11 cellular contexts compared by ENCODE assay signal in the genomic region with DNA sequence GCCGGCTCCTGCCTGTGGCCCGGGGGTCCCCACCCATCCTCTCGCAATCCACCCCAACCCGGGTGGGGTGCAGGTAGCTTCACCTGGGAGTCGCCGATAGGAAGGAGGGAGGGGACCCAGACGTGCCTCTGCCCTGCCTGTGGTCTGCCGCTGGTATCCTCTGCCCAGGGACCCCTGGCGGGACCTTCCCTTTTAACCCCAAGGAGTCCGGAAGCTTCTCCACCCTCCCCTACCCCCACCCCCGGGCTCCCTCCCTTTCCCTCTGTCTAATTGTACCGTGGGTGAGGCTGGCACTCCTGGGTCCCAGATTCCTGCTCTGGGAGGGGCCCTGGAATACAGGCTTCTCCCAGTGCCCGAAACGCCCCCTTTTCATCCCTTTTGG. TPM values are rescaled to one million over a fixed set of nuclear protein-coding genes. Genes with fewer than 3 reads are reported as not detected.
A peak's percentile ranks its signal among the peaks of the same experiment; 100 is the strongest.
DNase-seq lines count a peak whose midpoint lies in the region; ATAC-seq and TF ChIP-seq lines count a peak whose summit lies in the region.
"Had no signal": no experiment of that assay in that cellular context is flagged by ENCODE, and none has a peak within 500 bp of the region (broad histone marks: within the 10 kb centered on the region; RNA-seq: fewer than 3 reads in every experiment).

Gene KLK10 (minus strand): TSS at position 166 of the 382 bp plus-strand sequence. CDS start 579 bp downstream, outside the sequence.

- peak within 1 kb of the TSS; percentile 44; the same call in 1 of the 2 replicates for H3K4me2 ChIP-seq in SK-N-SH

- H3K27ac ChIP-seq in SK-N-SH (ENCODE audit: low read depth in 2 of 2, low read length in 1 of 2): no peak within 1 kb of the TSS

- H3K9ac ChIP-seq in SK-N-SH: no peak within 1 kb of the TSS

- H3K4me1 Mint-ChIP-seq in activated naive CD8-positive, alpha-beta T cell treated with anti-CD3 and anti-CD28 coated beads, Interleukin-2, amount 10 ng/mL, durations not matched to agents 7 days and 5 days: peaks cover 19% of the 10 kb centered on the region
- H3K4me1 Mint-ChIP-seq in immature natural killer cell: peaks cover 20 to 30% of the 10 kb centered on the region in 2 donors
- peaks cover 26% of the 10 kb centered on the region for H3K4me1 Mint-ChIP-seq in stimulated activated memory B cell treated with anti-CD40 and anti-IgM and Interleukin-4, amounts not matched to agents 10 μg/mL and 1 μg/mL and 100 μg/mL, for 72 hours

- no peaks in the 10 kb centered on the region for H3K4me1 ChIP-seq in SK-N-SH (ENCODE audit: control insufficient read depth in 1 of 2, insufficient read depth in 2 of 2, low read depth in 1 of 2, low read length in 1 of 2)

- H3K4me3 Mint-ChIP-seq in activated naive CD8-positive, alpha-beta T cell treated with anti-CD3 and anti-CD28 coated beads, Interleukin-2, amount 10 ng/mL, durations not matched to agents 7 days and 5 days: peak within 1 kb of the TSS; percentile 72
- peak within 1 kb of the TSS; percentile 75 to 91 (median 86) for H3K4me3 Mint-ChIP-seq in immature natural killer cell
- peak within 1 kb of the TSS; percentile 24 for H3K4me3 Mint-ChIP-seq in stimulated activated memory B cell treated with anti-CD40 and anti-IgM and Interleukin-4, amounts not matched to agents 10 μg/mL and 1 μg/mL and 100 μg/mL, for 72 hours

- POLR2A ChIA-PET in SK-N-SH (lab: Yijun Ruan, JAX): no interaction called here
- POLR2A ChIA-PET in activated naive CD8-positive, alpha-beta T cell treated with anti-CD3 and anti-CD28 coated beads, Interleukin-2, amount 10 ng/mL, durations not matched to agents 7 days and 5 days (lab: Charles Lee): interaction anchor here (1.0 kb wide), 1 partner anchor 8 kb away, joined by 3 read pairs; no protein-coding TSS in a partner anchor

- H3K27me3 ChIP-seq in SK-N-SH (ENCODE audit: insufficient read depth): peaks cover 76% of the 10 kb centered on the region

- no peak within 1 kb of the TSS for H3K27ac Mint-ChIP-seq in activated naive CD8-positive, alpha-beta T cell treated with anti-CD3 and anti-CD28 coated beads, Interleukin-2, amount 10 ng/mL, durations not matched to agents 7 days and 5 days
- H3K27ac Mint-ChIP-seq in immature natural killer cell: no peak within 1 kb of the TSS
- peak within 1 kb of the TSS; percentile 50 for H3K27ac Mint-ChIP-seq in stimulated activated memory B cell treated with anti-CD40 and anti-IgM and Interleukin-4, amounts not matched to agents 10 μg/mL and 1 μg/mL and 100 μg/mL, for 72 hours

- H3K79me2 ChIP-seq in SK-N-SH (ENCODE audit: insufficient read depth): no peaks in the 10 kb centered on the region

- no peaks in the 10 kb centered on the region for H3K9me3 Mint-ChIP-seq in activated naive CD8-positive, alpha-beta T cell treated with anti-CD3 and anti-CD28 coated beads, Interleukin-2, amount 10 ng/mL, durations not matched to agents 7 days and 5 days
- H3K9me3 Mint-ChIP-seq in immature natural killer cell: peaks cover 0 to 3% (median 0%) of the 10 kb centered on the region in 6 donors
- peaks cover 16% of the 10 kb centered on the region for H3K9me3 Mint-ChIP-seq in stimulated activated memory B cell treated with anti-CD40 and anti-IgM and Interleukin-4, amounts not matched to agents 10 μg/mL and 1 μg/mL and 100 μg/mL, for 72 hours

- H2AFZ ChIP-seq in SK-N-SH (ENCODE audit: low read depth): no peak within 1 kb of the TSS

- TF ChIP-seq EP300 in SK-N-SH (IDR thresholded peaks at IDR 0.05; ENCODE audit: borderline replicate concordance in 1 of 2, low read depth in 1 of 2, low read length in 1 of 2): no peak

- H3K36me3 Mint-ChIP-seq in activated naive CD8-positive, alpha-beta T cell treated with anti-CD3 and anti-CD28 coated beads, Interleukin-2, amount 10 ng/mL, durations not matched to agents 7 days and 5 days: no peaks in the 10 kb centered on the region
- H3K36me3 Mint-ChIP-seq in immature natural killer cell: peaks cover 0 to 4% (median 3%) of the 10 kb centered on the region in 3 donors
- peaks cover 18% of the 10 kb centered on the region for H3K36me3 Mint-ChIP-seq in stimulated activated memory B cell treated with anti-CD40 and anti-IgM and Interleukin-4, amounts not matched to agents 10 μg/mL and 1 μg/mL and 100 μg/mL, for 72 hours

- 2% methylated on average over 11 of the region's 14 CpGs for WGBS in SK-N-SH (ENCODE audit: low lambda C conversion rate)

- no peaks in the 10 kb centered on the region for H3K9me2 ChIP-seq in SK-N-SH

- H3K27me3 Mint-ChIP-seq in activated naive CD8-positive, alpha-beta T cell treated with anti-CD3 and anti-CD28 coated beads, Interleukin-2, amount 10 ng/mL, durations not matched to agents 7 days and 5 days: peaks cover 64% of the 10 kb centered on the region
- H3K27me3 Mint-ChIP-seq in immature natural killer cell (ENCODE audit: low read depth in 3 of 3): peaks cover 20 to 26% (median 22%) of the 10 kb centered on the region in 3 donors
- H3K27me3 Mint-ChIP-seq in stimulated activated memory B cell treated with anti-CD40 and anti-IgM and Interleukin-4, amounts not matched to agents 10 μg/mL and 1 μg/mL and 100 μg/mL, for 72 hours: peaks cover 82% of the 10 kb centered on the region

- no peak for DNase-seq in SK-N-SH
- DNase-seq in activated naive CD8-positive, alpha-beta T cell treated with anti-CD3 and anti-CD28 coated beads, Interleukin-2, amount 10 ng/mL, durations not matched to agents 7 days and 5 days: no peak
- DNase-seq in immature natural killer cell: no peak
- DNase-seq in amygdala (lab: John Stamatoyannopoulos, UW): no peak
- DNase-seq in hippocampal formation (lab: John Stamatoyannopoulos, UW): no peak
- DNase-seq: 8988T; central memory CD4-positive, alpha-beta T cell had no signal

- TF ChIP-seq CTCF in SK-N-SH (IDR thresholded peaks at IDR 0.05): no peak

- ATAC-seq in SK-N-SH treated with all-trans-retinoic acid at 6 μM for 48 hours (no peak), HG02571 (IDR thresholded peaks at IDR 0.05; ENCODE audit: unreplicated experiment) (no peak)
- ATAC-seq in activated naive CD8-positive, alpha-beta T cell treated with anti-CD3 and anti-CD28 coated beads, Interleukin-2, amount 10 ng/mL, durations not matched to agents 7 days and 5 days (ENCODE audit: low read depth): no peak
- no peak for ATAC-seq in stimulated activated memory B cell treated with anti-CD40 and anti-IgM and Interleukin-4, amounts not matched to agents 10 μg/mL and 1 μg/mL and 100 μg/mL, for 72 hours

- H3K36me3 ChIP-seq in SK-N-SH (replicated peaks in 1 of 2; ENCODE audit: control insufficient read depth in 1 of 2, insufficient read depth in 2 of 2, low read length in 1 of 2): no peaks in the 10 kb centered on the region

- H3K9me3 ChIP-seq in SK-N-SH: no peaks in the 10 kb centered on the region

- no peak within 1 kb of the TSS for H3K4me3 ChIP-seq in SK-N-SH (ENCODE audit: low read depth in 2 of 2, low read length in 1 of 2)

- no peak for TF ChIP-seq RAD21 in SK-N-SH (IDR thresholded peaks at IDR 0.05; ENCODE audit: low read length)

- CTCF ChIA-PET in SK-N-SH (lab: Yijun Ruan, JAX): interaction anchor here (1.1 to 6.0 kb wide), 3 partner anchors 76 to 90 kb away, joined by 4 to 30 read pairs (median 9); no protein-coding TSS in a partner anchor

- H4K20me1 ChIP-seq in SK-N-SH (ENCODE audit: insufficient read depth): no peaks in the 10 kb centered on the region

- no peaks in the 10 kb centered on the region for H3F3A ChIP-seq in SK-N-SH (replicated peaks; ENCODE audit: insufficient read depth)

TF ChIP-seq in SK-N-SH, 30 proteins besides CTCF, POLR2A, EP300 and RAD21 (continues in another document):
- TF ChIP-seq SIN3A (IDR thresholded peaks at IDR 0.05; ENCODE audit: borderline replicate concordance, low read depth, low read length) (no peak), IRF3 (IDR thresholded peaks at IDR 0.05; ENCODE audit: low read depth, low read length) (no peak), TEAD4 (IDR thresholded peaks at IDR 0.05; ENCODE audit: borderline replicate concordance, insufficient read depth) (no peak), MEF2A (IDR thresholded peaks at IDR 0.05; ENCODE audit: borderline replicate concordance, low read depth) (no peak), RCOR1 (IDR thresholded peaks at IDR 0.05; ENCODE audit: low read length) (no peak)

TF ChIP-seq in SK-N-SH treated with all-trans-retinoic acid at 6 μM for 48 hours, 23 proteins besides CTCF, POLR2A, EP300 and RAD21 (continues in another document):
- TF ChIP-seq ISL1 (CRISPR knock-in tag; IDR thresholded peaks at IDR 0.05): no peak
- TF ChIP-seq BACH2 (CRISPR knock-in tag; IDR thresholded peaks at IDR 0.05; ENCODE audit: borderline replicate concordance): no peak
- TF ChIP-seq ZFP30 (CRISPR knock-in tag; IDR thresholded peaks at IDR 0.05): no peak
- TF ChIP-seq TOX (CRISPR knock-in tag; IDR thresholded peaks at IDR 0.05; ENCODE audit: borderline replicate concordance): no peak
- TF ChIP-seq PPARA (CRISPR knock-in tag; IDR thresholded peaks at IDR 0.05; ENCODE audit: borderline replicate concordance): no peak
- no peak for TF ChIP-seq CSDC2 (CRISPR knock-in tag; IDR thresholded peaks at IDR 0.05)
- no peak for TF ChIP-seq SNAI2 (CRISPR knock-in tag; IDR thresholded peaks at IDR 0.05)
- no peak for TF ChIP-seq ZNF8 (CRISPR knock-in tag; IDR thresholded peaks at IDR 0.05)
- TF ChIP-seq, protein P1, sequence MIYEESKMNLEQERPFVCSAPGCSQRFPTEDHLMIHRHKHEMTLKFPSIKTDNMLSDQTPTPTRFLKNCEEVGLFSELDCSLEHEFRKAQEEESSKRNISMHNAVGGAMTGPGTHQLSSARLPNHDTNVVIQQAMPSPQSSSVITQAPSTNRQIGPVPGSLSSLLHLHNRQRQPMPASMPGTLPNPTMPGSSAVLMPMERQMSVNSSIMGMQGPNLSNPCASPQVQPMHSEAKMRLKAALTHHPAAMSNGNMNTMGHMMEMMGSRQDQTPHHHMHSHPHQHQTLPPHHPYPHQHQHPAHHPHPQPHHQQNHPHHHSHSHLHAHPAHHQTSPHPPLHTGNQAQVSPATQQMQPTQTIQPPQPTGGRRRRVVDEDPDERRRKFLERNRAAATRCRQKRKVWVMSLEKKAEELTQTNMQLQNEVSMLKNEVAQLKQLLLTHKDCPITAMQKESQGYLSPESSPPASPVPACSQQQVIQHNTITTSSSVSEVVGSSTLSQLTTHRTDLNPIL (CRISPR knock-in tag; IDR thresholded peaks at IDR 0.05; ENCODE audit: low read depth): no peak
- no peak for TF ChIP-seq ZNF70 (CRISPR knock-in tag; IDR thresholded peaks at IDR 0.05)
- TF ChIP-seq TCF4 (CRISPR knock-in tag; IDR thresholded peaks at IDR 0.05; ENCODE audit: borderline replicate concordance): no peak

RNA-seq across cellular contexts. Expression of gene KLK10, which starts in this region (rescaled TPM):
- polyA plus RNA-seq in SK-N-SH (2012; rRNA removed) (not detected in 2 replicates), immature natural killer cell (not detected)
- not detected in 2 replicates for polyA plus RNA-seq in SK-N-SH (2012; cell fraction: cytosol; rRNA removed)
- polyA plus RNA-seq in SK-N-SH (2012; cell fraction: nucleus; rRNA removed): not detected in 2 replicates
- not detected for total RNA-seq in activated naive CD8-positive, alpha-beta T cell treated with anti-CD3 and anti-CD28 coated beads, Interleukin-2, amount 10 ng/mL, durations not matched to agents 7 days and 5 days
- total RNA-seq: RPMI7951 had no signal

Comparison
In these comparisons a context has a peak if more than half of its experiments do, and no peak if none do; other contexts are left out.
1. H3K4me3 Mint-ChIP-seq: peak in every context shown above with its lines; median percentile 86 in immature natural killer cell; 72 in activated naive CD8-positive, alpha-beta T cell treated with anti-CD3 and anti-CD28 coated beads, Interleukin-2, amount 10 ng/mL, durations not matched to agents 7 days and 5 days; 24 in stimulated activated memory B cell treated with anti-CD40 and anti-IgM and Interleukin-4, amounts not matched to agents 10 μg/mL and 1 μg/mL and 100 μg/mL, for 72 hours.